Comparison of ENCODE assay signal across 1 cellular context in genomic region chr19:38395381-38396127, GRCh38.
TF ChIP-seq lines count a peak whose summit lies in the region.

No MANE protein-coding gene starts in this region.

TF ChIP-seq in GM12878, 131 proteins besides CTCF, POLR2A, EP300 and RAD21:
- TF ChIP-seq POU2F2 (IDR thresholded peaks at IDR 0.05; ENCODE audit: borderline replicate concordance, low read depth, low read length) (no peak), HDAC6 (IDR thresholded peaks at IDR 0.05; ENCODE audit: unreplicated experiment) (peak; percentile 78), EGR1 (IDR thresholded peaks at IDR 0.05; ENCODE audit: borderline replicate concordance in 1 of 2, low read depth in 2 of 2, low read length in 2 of 2) (peak in 1 of 2 experiments; percentile 20; a peak in 1 of 3 replicates)
